Comparison of ENCODE assay signal across 8 cellular contexts in the genomic region with DNA sequence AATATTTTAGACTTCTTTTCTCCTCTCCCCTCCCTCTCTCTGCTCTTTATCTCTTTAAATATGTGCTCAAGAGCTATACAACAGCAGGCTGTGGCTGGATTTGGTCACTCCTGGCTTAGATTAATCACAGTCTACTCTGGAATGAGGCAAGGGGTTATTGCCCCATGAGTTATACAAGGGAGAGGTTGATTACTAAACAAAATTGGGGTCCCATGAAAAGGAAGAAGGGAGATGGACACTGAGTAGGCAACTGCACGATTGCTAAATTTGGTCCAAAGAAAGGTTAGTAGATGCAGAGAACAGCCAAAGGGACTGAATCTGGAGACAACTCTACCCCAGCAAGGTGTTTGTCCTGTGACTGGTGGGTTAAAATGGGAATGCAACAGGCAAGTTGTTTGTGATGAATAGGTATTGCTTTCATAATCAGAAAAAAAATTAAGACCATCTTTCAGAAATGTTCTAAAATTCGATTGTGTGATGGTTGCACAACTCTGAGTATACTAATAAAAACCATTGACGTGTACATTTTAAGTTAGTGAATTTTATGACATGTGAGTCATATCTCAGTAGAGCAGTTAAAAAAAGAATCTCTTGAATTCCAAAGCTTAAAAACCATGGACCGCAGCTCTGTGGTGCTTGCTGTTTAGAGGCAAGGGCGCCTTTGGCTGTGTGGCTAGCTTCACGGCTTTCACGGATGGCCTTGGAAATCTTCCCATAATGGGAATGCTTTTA. TPM values are rescaled to one million over a fixed set of nuclear protein-coding genes. Genes with fewer than 3 reads are reported as not detected.
DNase-seq lines count a peak whose midpoint lies in the region; ATAC-seq and TF ChIP-seq lines count a peak whose summit lies in the region.
"Had no signal": no experiment of that assay in that cellular context is flagged by ENCODE, and none has a peak within 500 bp of the region (broad histone marks: within the 10 kb centered on the region; RNA-seq: fewer than 3 reads in every experiment).

No MANE protein-coding gene starts in this region.

- CTCF ChIA-PET in IMR-90 (lab: Yijun Ruan, JAX), result interaction anchor here (0.6 to 0.7 kb wide), 3 partner anchors 14 to 48 kb away, joined by 3 to 7 read pairs (median 5); no protein-coding TSS in a partner anchor

- H3K9ac ChIP-seq in IMR-90 (ENCODE audit: low read depth, low read length), result no peak overlapping the region

- no peak overlapping the region; the same call in 1 of the 2 replicates for H3K27ac ChIP-seq in IMR-90 (ENCODE audit: insufficient read depth, low read length)
- H3K27ac ChIP-seq in adrenal gland, result peak overlapping the region in 2 of 5 donors; percentile 41 to 59
- H3K27ac ChIP-seq in vagina, result peak overlapping the region; percentile 87

- POLR2A ChIA-PET in IMR-90 (lab: Charles Lee; ENCODE audit: unreplicated experiment), result no interaction called here

- peaks cover 0 to 3% of the 10 kb centered on the region in 2 experiments; a peak in 1 of 4 replicates for H3K79me1 ChIP-seq in IMR-90 (ENCODE audit: low read depth in 1 of 2, low read length in 2 of 2)

- peak overlapping the region; percentile 62; the same call in 1 of the 2 replicates for H4K5ac ChIP-seq in IMR-90 (ENCODE audit: low read depth, low read length)

- H4K8ac ChIP-seq in IMR-90 (ENCODE audit: low read depth in 2 of 2, low read length in 2 of 2), result peak overlapping the region in 1 of 2 experiments; percentile 83; a peak in 2 of 4 replicates

- H3K14ac ChIP-seq in IMR-90 (replicated peaks; ENCODE audit: low read depth, low read length), result peak overlapping the region; percentile 74; the same call in 1 of the 2 replicates

- H3K4me3 ChIP-seq in IMR-90 (ENCODE audit: insufficient read depth, low read depth, low read length) (no peak overlapping the region), adrenal gland (no peak overlapping the region), vagina (no peak overlapping the region)

- no peaks in the 10 kb centered on the region for H3K27me3 ChIP-seq in IMR-90 (ENCODE audit: control insufficient read depth, insufficient read depth, low read length)
- no peaks in the 10 kb centered on the region for H3K27me3 ChIP-seq in adrenal gland
- H3K27me3 ChIP-seq in vagina, result no peaks in the 10 kb centered on the region

- intact Hi-C loops in IMR-90 (cut with micrococcal nuclease), result loop anchor here (1.0 to 5.0 kb wide), 2 partner anchors 27 to 56 kb away; a partner anchor contains a TSS
- intact Hi-C loops in adrenal gland (cut with DNase I), result no loop called here
- intact Hi-C loops in vagina (cut with DNase I), result no loop called here

- no peaks in the 10 kb centered on the region for H3K36me3 ChIP-seq in IMR-90 (ENCODE audit: control insufficient read depth, insufficient read depth, low read length)
- H3K36me3 ChIP-seq in adrenal gland (replicated peaks in 1 of 2), result no peaks in the 10 kb centered on the region
- no peaks in the 10 kb centered on the region for H3K36me3 ChIP-seq in vagina

- no CpG with 5 or more reads among the region's 7 CpGs for WGBS in IMR-90 (ENCODE audit: extremely low coverage in 2 of 2, insufficient read length in 1 of 2), 2 experiments
- WGBS in adrenal gland, 4 donors, result 50 to 61% (median 57%) methylated on average over 7 of the region's 7 CpGs

- H3K18ac ChIP-seq in IMR-90 (ENCODE audit: low read depth, low read length), result peak overlapping the region; percentile 79; the same call in 1 of the 2 replicates

- dilution Hi-C loops in IMR-90 (cut with HindIII; ENCODE audit: low sequenced_read_pairs, unreplicated experiment), result no loop called here

- peak overlapping the region; percentile 90 for H2BK5ac ChIP-seq in IMR-90 (ENCODE audit: low read depth, low read length, poor library complexity, severe bottlenecking)

- H2AK5ac ChIP-seq in IMR-90 (ENCODE audit: low read depth, low read length), result no peak overlapping the region

- H3K9me3 ChIP-seq in IMR-90 (ENCODE audit: control insufficient read depth, insufficient read depth, low read length), result no peaks in the 10 kb centered on the region
- peaks cover 0 to 1% (median 0%) of the 10 kb centered on the region in 3 donors for H3K9me3 ChIP-seq in adrenal gland (replicated peaks in 1 of 3)
- no peaks in the 10 kb centered on the region for H3K9me3 ChIP-seq in vagina

- H2BK15ac ChIP-seq in IMR-90 (ENCODE audit: low read depth, low read length), result peak overlapping the region; percentile 8; the same call in 1 of the 3 replicates

- no peak overlapping the region for H2AFZ ChIP-seq in IMR-90 (replicated peaks; ENCODE audit: low read length, poor library complexity)

- H2AK9ac ChIP-seq in IMR-90 (replicated peaks; ENCODE audit: low read depth, low read length, poor library complexity), result no peak overlapping the region

- H2BK20ac ChIP-seq in IMR-90 (ENCODE audit: low read depth, low read length), result peak overlapping the region; percentile 76

- H3K9me1 ChIP-seq in IMR-90 (ENCODE audit: insufficient read depth, low read length), result peaks cover 10% of the 10 kb centered on the region; the same call in 1 of the 2 replicates

- in situ Hi-C loops in IMR-90 (cut with MboI; ENCODE audit: low sequenced_read_pairs), result no loop called here

- peak overlapping the region; percentile 60 for H3K4ac ChIP-seq in IMR-90 (ENCODE audit: low read depth, low read length)

- peak overlapping the region; percentile 49; the same call in 1 of the 2 replicates for H4K91ac ChIP-seq in IMR-90 (ENCODE audit: insufficient read depth, low read depth, low read length)

- H4K20me1 ChIP-seq in IMR-90 (ENCODE audit: insufficient read depth, low read length), result no peaks in the 10 kb centered on the region

- H3K4me1 ChIP-seq in IMR-90 (ENCODE audit: control insufficient read depth, insufficient read depth, low read length) (peaks cover 9% of the 10 kb centered on the region), adrenal gland (replicated peaks in 1 of 2) (peaks cover 3 to 9% of the 10 kb centered on the region in 2 donors), vagina (peaks cover 48% of the 10 kb centered on the region)

- no peak for TF ChIP-seq POLR2A in IMR-90 (IDR thresholded peaks at IDR 0.05; ENCODE audit: low read depth, low read length)
- TF ChIP-seq POLR2A in adrenal gland (IDR thresholded peaks at IDR 0.05), result no peak
- TF ChIP-seq POLR2A in vagina (IDR thresholded peaks at IDR 0.05), result no peak

- no peak overlapping the region for H3K56ac ChIP-seq in IMR-90 (ENCODE audit: extremely low read depth, insufficient read depth, low read length)

- ATAC-seq in IMR-90 (ENCODE audit: low read depth) (peak; percentile 94), HG03196 (IDR thresholded peaks at IDR 0.05; ENCODE audit: unreplicated experiment) (no peak), HG03565 (IDR thresholded peaks at IDR 0.05; ENCODE audit: unreplicated experiment) (no peak)

- DNase-seq in IMR-90, result peak; percentile 88
- peak in 6 of 7 donors; percentile 20 to 39 (median 32) for DNase-seq in adrenal gland
- peak; percentile 45 for DNase-seq in hepatic stellate cell (ENCODE audit: low spot score)
- peak in 1 of 2 donors; percentile 92 for DNase-seq in vagina (ENCODE audit: extremely low spot score in 2 of 2)
- no peak for DNase-seq in GM19238 (ENCODE audit: insufficient read length, low spot score)
- DNase-seq: T-helper 9 cell had no signal

- H2BK120ac ChIP-seq in IMR-90 (ENCODE audit: low read depth, low read length), result peak overlapping the region; percentile 61

- BruUV-seq in IMR-90 (replicated peaks; lab: Mats Ljungman, UMichigan), result no TSS peak

- peak overlapping the region; percentile 83; the same call in 1 of the 2 replicates for H3K4me2 ChIP-seq in IMR-90 (ENCODE audit: low read depth, low read length)

- no peak for TF ChIP-seq RAD21 in IMR-90 (IDR thresholded peaks at IDR 0.05; ENCODE audit: low read length)

- H3K23ac ChIP-seq in IMR-90 (ENCODE audit: low read depth, low read length), result peak overlapping the region; percentile 63; the same call in 1 of the 2 replicates

- TF ChIP-seq CTCF in IMR-90 (conservative IDR thresholded peaks at IDR 0.05; ENCODE audit: low read depth, low read length) (no peak), adrenal gland (IDR thresholded peaks at IDR 0.05) (no peak), vagina (IDR thresholded peaks at IDR 0.05) (no peak)

TF ChIP-seq in IMR-90, 13 proteins besides CTCF, POLR2A, EP300 and RAD21:
- TF ChIP-seq RFX5 (IDR thresholded peaks at IDR 0.05; ENCODE audit: low read depth, low read length), result no peak
- TF ChIP-seq CEBPB (IDR thresholded peaks at IDR 0.05; ENCODE audit: low read depth, low read length), result peak; percentile 97
- TF ChIP-seq FOS (IDR thresholded peaks at IDR 0.05; ENCODE audit: low read depth, low read length), result peak; percentile 66; the same call in 1 of the 2 replicates
- TF ChIP-seq, protein P1, sequence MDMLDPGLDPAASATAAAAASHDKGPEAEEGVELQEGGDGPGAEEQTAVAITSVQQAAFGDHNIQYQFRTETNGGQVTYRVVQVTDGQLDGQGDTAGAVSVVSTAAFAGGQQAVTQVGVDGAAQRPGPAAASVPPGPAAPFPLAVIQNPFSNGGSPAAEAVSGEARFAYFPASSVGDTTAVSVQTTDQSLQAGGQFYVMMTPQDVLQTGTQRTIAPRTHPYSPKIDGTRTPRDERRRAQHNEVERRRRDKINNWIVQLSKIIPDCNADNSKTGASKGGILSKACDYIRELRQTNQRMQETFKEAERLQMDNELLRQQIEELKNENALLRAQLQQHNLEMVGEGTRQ (IDR thresholded peaks at IDR 0.05; ENCODE audit: low read depth, low read length), result no peak

RNA-seq across cellular contexts. Expression of a gene that starts 57.1 kb away (rescaled TPM):
- total RNA-seq in IMR-90 (2012; rRNA removed) (14.0 and 15.6 TPM in 2 replicates), adrenal gland (10 to 100 TPM; 12.0 to 62.9 (median 15.7) TPM), vagina (25.0 TPM)
- polyA plus RNA-seq in IMR-90 (2012; rRNA removed) (7.8 and 9.9 TPM in 2 replicates), adrenal gland (10 to 100 TPM; 10.4 to 21.2 (median 15.9) TPM)
- polyA plus RNA-seq in IMR-90 (2012; cell fraction: cytosol; rRNA removed), result 6.5 and 12.2 TPM in 2 replicates
- 21.5 and 38.9 TPM in 2 replicates for polyA plus RNA-seq in IMR-90 (2012; cell fraction: nucleus; rRNA removed; ENCODE audit: low replicate concordance)
